In the genomic region with DNA sequence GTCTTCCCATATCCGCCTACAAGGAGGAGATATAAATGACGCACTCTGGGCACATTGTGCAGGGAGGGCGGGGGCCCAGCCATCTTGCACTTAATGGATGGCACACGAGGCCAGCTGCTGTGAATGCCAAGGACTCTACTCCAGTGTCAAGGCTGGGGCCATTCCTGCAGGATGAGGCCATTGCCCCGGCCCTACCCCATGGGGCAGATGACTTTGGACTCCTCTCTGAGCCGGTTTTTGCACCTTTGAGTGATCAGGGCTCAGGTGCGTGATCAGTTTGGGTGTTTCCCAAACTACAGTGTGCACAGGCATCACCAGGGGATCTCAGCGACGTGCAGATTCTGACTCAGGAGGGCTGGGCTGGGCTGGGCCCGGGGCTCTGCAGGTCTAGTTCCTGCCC, we compare ENCODE assay signal across 2 cellular contexts.
TF ChIP-seq lines count a peak whose summit lies in the region.

No MANE protein-coding gene starts in this region.

TF ChIP-seq in liver, 16 proteins besides CTCF, POLR2A, EP300 and RAD21:
- TF ChIP-seq SP1 (IDR thresholded peaks at IDR 0.05) (peak; percentile 84), TAF1 (conservative IDR thresholded peaks at IDR 0.05) (no peak), RXRA (IDR thresholded peaks at IDR 0.05) (peak; percentile 73 to 98), HNF4A (conservative IDR thresholded peaks at IDR 0.05) (peak; percentile 83 to 100), HNF4G (IDR thresholded peaks at IDR 0.05) (peak; percentile 97), REST (IDR thresholded peaks at IDR 0.05) (no peak), ATF3 (IDR thresholded peaks at IDR 0.05) (no peak), FOXA1 (IDR thresholded peaks at IDR 0.05) (no peak), GABPA (IDR thresholded peaks at IDR 0.05 in 1 of 2, conservative IDR thresholded peaks at IDR 0.05 in 1 of 2) (no peak), EGR1 (IDR thresholded peaks at IDR 0.05; ENCODE audit: low read depth in 2 of 2) (no peak), NR2F2 (IDR thresholded peaks at IDR 0.05) (peak; percentile 59), MAX (IDR thresholded peaks at IDR 0.05) (no peak), FOXA2 (IDR thresholded peaks at IDR 0.05) (no peak), YY1 (IDR thresholded peaks at IDR 0.05) (no peak), JUND (IDR thresholded peaks at IDR 0.05) (no peak), ZBTB33 (IDR thresholded peaks at IDR 0.05) (no peak)

TF ChIP-seq in HepG2, 621 proteins besides CTCF, POLR2A, EP300 and RAD21:
- TF ChIP-seq ZNF572 (CRISPR knock-in tag; IDR thresholded peaks at IDR 0.05) = no peak
- no peak for TF ChIP-seq ZNF33A (CRISPR knock-in tag; IDR thresholded peaks at IDR 0.05; ENCODE audit: borderline replicate concordance)
- TF ChIP-seq, protein P1, sequence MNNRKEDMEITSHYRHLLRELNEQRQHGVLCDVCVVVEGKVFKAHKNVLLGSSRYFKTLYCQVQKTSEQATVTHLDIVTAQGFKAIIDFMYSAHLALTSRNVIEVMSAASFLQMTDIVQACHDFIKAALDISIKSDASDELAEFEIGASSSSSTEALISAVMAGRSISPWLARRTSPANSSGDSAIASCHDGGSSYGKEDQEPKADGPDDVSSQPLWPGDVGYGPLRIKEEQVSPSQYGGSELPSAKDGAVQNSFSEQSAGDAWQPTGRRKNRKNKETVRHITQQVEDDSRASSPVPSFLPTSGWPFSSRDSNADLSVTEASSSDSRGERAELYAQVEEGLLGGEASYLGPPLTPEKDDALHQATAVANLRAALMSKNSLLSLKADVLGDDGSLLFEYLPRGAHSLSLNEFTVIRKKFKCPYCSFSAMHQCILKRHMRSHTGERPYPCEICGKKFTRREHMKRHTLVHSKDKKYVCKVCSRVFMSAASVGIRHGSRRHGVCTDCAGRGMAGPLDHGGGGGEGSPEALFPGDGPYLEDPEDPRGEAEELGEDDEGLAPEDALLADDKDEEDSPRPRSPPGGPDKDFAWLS (CRISPR knock-in tag; IDR thresholded peaks at IDR 0.05; ENCODE audit: borderline replicate concordance) = no peak
- no peak for TF ChIP-seq GPN1 (CRISPR knock-in tag; IDR thresholded peaks at IDR 0.05; ENCODE audit: borderline replicate concordance)
- TF ChIP-seq NFKBIZ (CRISPR knock-in tag; IDR thresholded peaks at IDR 0.05) = no peak
- TF ChIP-seq NFIB (CRISPR knock-in tag; IDR thresholded peaks at IDR 0.05; ENCODE audit: borderline replicate concordance) = no peak
- no peak for TF ChIP-seq ZFP41 (CRISPR knock-in tag; IDR thresholded peaks at IDR 0.05; ENCODE audit: borderline replicate concordance)
- no peak for TF ChIP-seq HOXA7 (CRISPR knock-in tag; IDR thresholded peaks at IDR 0.05)
- TF ChIP-seq ZNF329 (CRISPR knock-in tag; IDR thresholded peaks at IDR 0.05; ENCODE audit: low read depth) = no peak
- TF ChIP-seq HMGA1 (CRISPR knock-in tag; conservative IDR thresholded peaks at IDR 0.05) = no peak
- TF ChIP-seq, protein P2, sequence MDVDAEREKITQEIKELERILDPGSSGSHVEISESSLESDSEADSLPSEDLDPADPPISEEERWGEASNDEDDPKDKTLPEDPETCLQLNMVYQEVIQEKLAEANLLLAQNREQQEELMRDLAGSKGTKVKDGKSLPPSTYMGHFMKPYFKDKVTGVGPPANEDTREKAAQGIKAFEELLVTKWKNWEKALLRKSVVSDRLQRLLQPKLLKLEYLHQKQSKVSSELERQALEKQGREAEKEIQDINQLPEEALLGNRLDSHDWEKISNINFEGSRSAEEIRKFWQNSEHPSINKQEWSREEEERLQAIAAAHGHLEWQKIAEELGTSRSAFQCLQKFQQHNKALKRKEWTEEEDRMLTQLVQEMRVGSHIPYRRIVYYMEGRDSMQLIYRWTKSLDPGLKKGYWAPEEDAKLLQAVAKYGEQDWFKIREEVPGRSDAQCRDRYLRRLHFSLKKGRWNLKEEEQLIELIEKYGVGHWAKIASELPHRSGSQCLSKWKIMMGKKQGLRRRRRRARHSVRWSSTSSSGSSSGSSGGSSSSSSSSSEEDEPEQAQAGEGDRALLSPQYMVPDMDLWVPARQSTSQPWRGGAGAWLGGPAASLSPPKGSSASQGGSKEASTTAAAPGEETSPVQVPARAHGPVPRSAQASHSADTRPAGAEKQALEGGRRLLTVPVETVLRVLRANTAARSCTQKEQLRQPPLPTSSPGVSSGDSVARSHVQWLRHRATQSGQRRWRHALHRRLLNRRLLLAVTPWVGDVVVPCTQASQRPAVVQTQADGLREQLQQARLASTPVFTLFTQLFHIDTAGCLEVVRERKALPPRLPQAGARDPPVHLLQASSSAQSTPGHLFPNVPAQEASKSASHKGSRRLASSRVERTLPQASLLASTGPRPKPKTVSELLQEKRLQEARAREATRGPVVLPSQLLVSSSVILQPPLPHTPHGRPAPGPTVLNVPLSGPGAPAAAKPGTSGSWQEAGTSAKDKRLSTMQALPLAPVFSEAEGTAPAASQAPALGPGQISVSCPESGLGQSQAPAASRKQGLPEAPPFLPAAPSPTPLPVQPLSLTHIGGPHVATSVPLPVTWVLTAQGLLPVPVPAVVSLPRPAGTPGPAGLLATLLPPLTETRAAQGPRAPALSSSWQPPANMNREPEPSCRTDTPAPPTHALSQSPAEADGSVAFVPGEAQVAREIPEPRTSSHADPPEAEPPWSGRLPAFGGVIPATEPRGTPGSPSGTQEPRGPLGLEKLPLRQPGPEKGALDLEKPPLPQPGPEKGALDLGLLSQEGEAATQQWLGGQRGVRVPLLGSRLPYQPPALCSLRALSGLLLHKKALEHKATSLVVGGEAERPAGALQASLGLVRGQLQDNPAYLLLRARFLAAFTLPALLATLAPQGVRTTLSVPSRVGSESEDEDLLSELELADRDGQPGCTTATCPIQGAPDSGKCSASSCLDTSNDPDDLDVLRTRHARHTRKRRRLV (CRISPR knock-in tag; IDR thresholded peaks at IDR 0.05) = no peak
- TF ChIP-seq, protein P3, sequence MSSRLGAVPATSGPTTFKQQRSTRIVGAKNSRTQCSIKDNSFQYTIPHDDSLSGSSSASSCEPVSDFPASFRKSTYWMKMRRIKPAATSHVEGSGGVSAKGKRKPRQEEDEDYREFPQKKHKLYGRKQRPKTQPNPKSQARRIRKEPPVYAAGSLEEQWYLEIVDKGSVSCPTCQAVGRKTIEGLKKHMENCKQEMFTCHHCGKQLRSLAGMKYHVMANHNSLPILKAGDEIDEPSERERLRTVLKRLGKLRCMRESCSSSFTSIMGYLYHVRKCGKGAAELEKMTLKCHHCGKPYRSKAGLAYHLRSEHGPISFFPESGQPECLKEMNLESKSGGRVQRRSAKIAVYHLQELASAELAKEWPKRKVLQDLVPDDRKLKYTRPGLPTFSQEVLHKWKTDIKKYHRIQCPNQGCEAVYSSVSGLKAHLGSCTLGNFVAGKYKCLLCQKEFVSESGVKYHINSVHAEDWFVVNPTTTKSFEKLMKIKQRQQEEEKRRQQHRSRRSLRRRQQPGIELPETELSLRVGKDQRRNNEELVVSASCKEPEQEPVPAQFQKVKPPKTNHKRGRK (CRISPR knock-in tag; IDR thresholded peaks at IDR 0.05) = no peak
- TF ChIP-seq SIN3A (IDR thresholded peaks at IDR 0.05; ENCODE audit: borderline replicate concordance, low read depth, low read length) = no peak
- no peak for TF ChIP-seq ZNF18 (CRISPR knock-in tag; IDR thresholded peaks at IDR 0.05; ENCODE audit: insufficient replicate concordance)
- TF ChIP-seq TEAD2 (CRISPR knock-in tag; IDR thresholded peaks at IDR 0.05) = no peak
- TF ChIP-seq, protein P4, sequence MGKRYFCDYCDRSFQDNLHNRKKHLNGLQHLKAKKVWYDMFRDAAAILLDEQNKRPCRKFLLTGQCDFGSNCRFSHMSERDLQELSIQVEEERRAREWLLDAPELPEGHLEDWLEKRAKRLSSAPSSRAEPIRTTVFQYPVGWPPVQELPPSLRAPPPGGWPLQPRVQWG (CRISPR knock-in tag; IDR thresholded peaks at IDR 0.05; ENCODE audit: borderline replicate concordance, low read depth) = no peak
- no peak for TF ChIP-seq ZNF83 (CRISPR knock-in tag; IDR thresholded peaks at IDR 0.05; ENCODE audit: borderline replicate concordance)
TF ChIP-seq in HepG2: peak in this region for 0.
